In genomic region chr1:61047061-61047460, GRCh38 we compare ENCODE assay signal across 32 cellular contexts.
"Had no signal": no experiment of that assay in that cellular context is flagged by ENCODE, and none has a peak within 500 bp of the region (broad histone marks: within the 10 kb centered on the region; RNA-seq: fewer than 3 reads in every experiment).

No MANE protein-coding gene starts in this region.

- H3K36me3 Mint-ChIP-seq: activated naive CD4-positive, alpha-beta T cell treated with anti-CD3 and anti-CD28 coated beads, Interleukin-2, amount 50 U/mL, for 24 hours; activated naive CD8-positive, alpha-beta T cell treated with anti-CD3 and anti-CD28 coated beads, Interleukin-2, amount 10 ng/mL, durations not matched to agents 7 days and 5 days; brain; IgD-negative memory B cell; WTC11 had no signal

- H3K27ac Mint-ChIP-seq: activated CD4-positive, alpha-beta T cell treated with anti-CD3 and anti-CD28 coated beads for 36 hours; activated CD4-positive, alpha-beta T cell treated with anti-CD3 and anti-CD28 coated beads, Interleukin-2, amount 10 ng/mL, durations not matched to agents 7 days and 5 days; activated CD8-positive, alpha-beta T cell treated with anti-CD3 and anti-CD28 coated beads, Interleukin-2, amount 10 ng/mL, durations not matched to agents 7 days and 5 days; activated naive CD4-positive, alpha-beta T cell treated with anti-CD3 and anti-CD28 coated beads, Interleukin-2, amount 50 U/mL, for 24 hours; activated naive CD8-positive, alpha-beta T cell treated with anti-CD3 and anti-CD28 coated beads, Interleukin-2, amount 10 ng/mL, durations not matched to agents 7 days and 5 days; activated T-cell treated with anti-CD3 and anti-CD28 coated beads, Interleukin-2, amount 50 U/mL, for 24 hours; activated T-helper 2 cell treated with anti-CD3 and anti-CD28 coated beads, Interferon-gamma antibody, Interleukin-2, Interleukin-4, amounts not matched to agents 10 μg/mL and 5 μg/mL and 100 μg/mL, durations not matched to agents 14 hours and 24 hours and 36 hours; IgD-negative memory B cell; WTC11 had no signal

- H2AFZ ChIP-seq: PC-9 had no signal

- FAIRE-seq: bronchial epithelial cell, RCC 7860 had no signal

- H3K9me3 Mint-ChIP-seq: activated CD4-positive, alpha-beta T cell treated with anti-CD3 and anti-CD28 coated beads, Interleukin-2, amount 10 ng/mL, durations not matched to agents 7 days and 5 days; activated naive CD4-positive, alpha-beta T cell treated with anti-CD3 and anti-CD28 coated beads, Interleukin-2, amount 50 U/mL, for 24 hours; activated naive CD8-positive, alpha-beta T cell treated with anti-CD3 and anti-CD28 coated beads, Interleukin-2, amount 10 ng/mL, durations not matched to agents 7 days and 5 days; activated T-cell treated with anti-CD3 and anti-CD28 coated beads, Interleukin-2, amount 50 U/mL, for 24 hours; activated T-helper 2 cell treated with anti-CD3 and anti-CD28 coated beads, Interferon-gamma antibody, Interleukin-2, Interleukin-4, amounts not matched to agents 10 μg/mL and 5 μg/mL and 100 μg/mL, durations not matched to agents 14 hours and 24 hours and 36 hours; WTC11 had no signal

- H3K4me2 ChIP-seq: PC-9 had no signal

- H3K27ac ChIP-seq: PC-9, SK-N-MC had no signal

- DNase-seq: activated CD4-positive, alpha-beta T cell treated with anti-CD3 and anti-CD28 coated beads for 36 hours; activated CD4-positive, alpha-beta T cell treated with anti-CD3 and anti-CD28 coated beads, Interleukin-2, amount 10 ng/mL, durations not matched to agents 7 days and 5 days; activated CD4-positive, alpha-beta T cell treated with anti-CD3 and anti-CD28 coated beads, Interleukin-2, amount 50 U/mL, for 48 hours; activated CD8-positive, alpha-beta T cell treated with anti-CD3 and anti-CD28 coated beads, Interleukin-2, amount 10 ng/mL, durations not matched to agents 7 days and 5 days; activated gamma-delta T cell; activated naive CD4-positive, alpha-beta T cell treated with Interleukin-2 at 50 U/mL for 16 hours; activated naive CD8-positive, alpha-beta T cell treated with anti-CD3 and anti-CD28 coated beads, Interleukin-2, amount 10 ng/mL, durations not matched to agents 7 days and 5 days; activated T-cell treated with anti-CD3 and anti-CD28 coated beads, Interleukin-2, amount 50 U/mL, for 24 hours; amygdala; caudate nucleus; cerebellar nuclear complex; Kasumi-1; KG1; MM.1S; MV-4-11; NCI-H1092; NCI-H1436 treated with DMSO at 0.1 percent for 48 hours; NCI-H1694 treated with DMSO at 0.1 percent for 48 hours; NCI-H2029; NCI-H226; NCI-H446 treated with DMSO at 0.1 percent for 48 hours; Right ventricle myocardium superior had no signal

- ATAC-seq: activated CD4-positive, alpha-beta T cell treated with anti-CD3 and anti-CD28 coated beads for 36 hours; activated CD4-positive, CD25-positive, alpha-beta regulatory T cell treated with anti-CD3 and anti-CD28 coated beads, Interleukin-2, amount 50 U/mL, for 24 hours; activated CD8-positive, alpha-beta T cell treated with anti-CD3 and anti-CD28 coated beads, Interleukin-2, amount 10 ng/mL, durations not matched to agents 7 days and 5 days; WTC11 had no signal

- H3K4me3 ChIP-seq: PC-9, SK-N-MC had no signal

- H3K4me3 Mint-ChIP-seq: activated CD4-positive, alpha-beta T cell treated with anti-CD3 and anti-CD28 coated beads for 36 hours; activated CD4-positive, alpha-beta T cell treated with anti-CD3 and anti-CD28 coated beads, Interleukin-2, amount 10 ng/mL, durations not matched to agents 7 days and 5 days; activated CD8-positive, alpha-beta T cell treated with anti-CD3 and anti-CD28 coated beads, Interleukin-2, amount 10 ng/mL, durations not matched to agents 7 days and 5 days; activated naive CD4-positive, alpha-beta T cell treated with anti-CD3 and anti-CD28 coated beads, Interleukin-2, amount 50 U/mL, for 24 hours; activated naive CD8-positive, alpha-beta T cell treated with anti-CD3 and anti-CD28 coated beads, Interleukin-2, amount 10 ng/mL, durations not matched to agents 7 days and 5 days; activated T-cell treated with anti-CD3 and anti-CD28 coated beads, Interleukin-2, amount 50 U/mL, for 24 hours; WTC11 had no signal
